8 cellular contexts compared by ENCODE assay signal in genomic region chr19:58575183-58576041, GRCh38. TPM values are rescaled to one million over a fixed set of nuclear protein-coding genes. Genes with fewer than 3 reads are reported as not detected.
DNase-seq lines count a peak whose midpoint lies in the region; ATAC-seq, FAIRE-seq and TF ChIP-seq lines count a peak whose summit lies in the region.

No MANE protein-coding gene starts in this region.

- peak overlapping the region; percentile 85 for H4K91ac ChIP-seq in H1 (replicated peaks; ENCODE audit: insufficient read length, low read length)

- H2AFZ ChIP-seq in H1 (ENCODE audit: low read length) = peak overlapping the region; percentile 72; the same call in 1 of the 2 replicates

- no peak overlapping the region for H2BK20ac ChIP-seq in H1 (ENCODE audit: low read length)

- no peak overlapping the region for H3K4ac ChIP-seq in H1 (replicated peaks; ENCODE audit: insufficient read length, low read depth, low read length)

- 1% methylated on average over 57 of the region's 66 CpGs; no CpG with 5 or more reads in 1 of the 2 experiments for WGBS in H1 (ENCODE audit: extremely low coverage in 1 of 2, insufficient coverage in 1 of 2, insufficient read length in 1 of 2, insufficient replicate concordance in 2 of 2, low coverage in 1 of 2, low lambda C conversion rate in 2 of 2, missing lambda C conversion rate in 1 of 2), 2 experiments

- no peak for FAIRE-seq in H1 (lab: Jason Lieb, UNC)

- POLR2A ChIA-PET in H1 (lab: Charles Lee; ENCODE audit: partially characterized antibody) = interaction anchor here (0.6 to 8.4 kb wide), 11 partner anchors 10 to 92 kb away, joined by 3 to 82 read pairs (median 8); partner anchors contain the start of genes CHMP2A, TRIM28, UBE2M and ZBTB45

- peaks cover 0 to 11% (median 1%) of the 10 kb centered on the region in 4 experiments; a peak in 3 of 7 replicates for H3K4me1 ChIP-seq in H1 (replicated peaks in 1 of 4; ENCODE audit: control insufficient read depth in 3 of 4, insufficient read depth in 4 of 4, low read length in 3 of 4)

- no peak overlapping the region for H3K56ac ChIP-seq in H1 (replicated peaks; ENCODE audit: insufficient read length, low read depth, low read length)

- 0 out of 3 replicates have a peak, but pooled peaks of 1 of the 2 experiments have one; percentile 9 for TF ChIP-seq EP300 in H1 (IDR thresholded peaks at IDR 0.05; ENCODE audit: borderline replicate concordance in 1 of 2, low read depth in 2 of 2, low read length in 2 of 2)

- no peaks in the 10 kb centered on the region for H3K79me1 ChIP-seq in H1 (ENCODE audit: low read depth, low read length)

- peaks cover 0 to 6% of the 10 kb centered on the region in 2 experiments for H4K20me1 ChIP-seq in H1 (replicated peaks in 1 of 2; ENCODE audit: control insufficient read depth in 1 of 2, insufficient read depth in 2 of 2, low read length in 2 of 2)

- no peak overlapping the region for H3K14ac ChIP-seq in H1 (ENCODE audit: insufficient read length)

- TF ChIP-seq POLR2A in H1 (IDR thresholded peaks at IDR 0.05; ENCODE audit: control extremely low read depth in 1 of 2, low read depth in 2 of 2, low read length in 2 of 2) = peak in 1 of 2 experiments; percentile 73; a peak in 2 of 3 replicates

- peak overlapping the region; percentile 64 for H3K27ac ChIP-seq in H1 (ENCODE audit: low read depth, low read length)

- peaks cover 58% of the 10 kb centered on the region for H3K4me1 Mint-ChIP-seq in stimulated activated memory B cell treated with anti-CD40 and anti-IgM and Interleukin-4, amounts not matched to agents 10 μg/mL and 1 μg/mL and 100 μg/mL, for 72 hours

- peak overlapping the region; percentile 71 to 94 (median 78) for H3K4me3 ChIP-seq in H1 (ENCODE audit: extremely low read depth in 1 of 4, insufficient read depth in 2 of 4, low read depth in 3 of 4, low read length in 4 of 4)

- peak overlapping the region; percentile 77 for H4K5ac ChIP-seq in H1 (ENCODE audit: insufficient read length, low read depth, low read length)

- H2AK5ac ChIP-seq in H1 (ENCODE audit: low read depth, low read length) = 0 out of 2 replicates have a peak overlapping the region, but pooled peaks have one; percentile 84

- peak in 1 of 3 experiments; percentile 1; a peak in 1 of 4 replicates for TF ChIP-seq CTCF in H1 (IDR thresholded peaks at IDR 0.05; ENCODE audit: control extremely low read depth in 1 of 3, insufficient read depth in 1 of 3, low read depth in 1 of 3, low read length in 3 of 3)

- peak overlapping the region; percentile 96 for H3K27ac Mint-ChIP-seq in stimulated activated memory B cell treated with anti-CD40 and anti-IgM and Interleukin-4, amounts not matched to agents 10 μg/mL and 1 μg/mL and 100 μg/mL, for 72 hours

- peak; percentile 43 for ATAC-seq in GM19397 (IDR thresholded peaks at IDR 0.05; ENCODE audit: unreplicated experiment)
- ATAC-seq in HG03565 (IDR thresholded peaks at IDR 0.05; ENCODE audit: unreplicated experiment) = peak; percentile 29
- ATAC-seq in stimulated activated memory B cell treated with anti-CD40 and anti-IgM and Interleukin-4, amounts not matched to agents 10 μg/mL and 1 μg/mL and 100 μg/mL, for 72 hours = peak; percentile 72

- no peak overlapping the region for H3K23ac ChIP-seq in H1 (ENCODE audit: insufficient read length)

- no peak overlapping the region for H2BK15ac ChIP-seq in H1 (ENCODE audit: low read length)

- H3K36me3 ChIP-seq in H1 (ENCODE audit: control insufficient read depth in 2 of 4, insufficient read depth in 4 of 4, low read length in 3 of 4) = peaks cover 0 to 6% (median 4%) of the 10 kb centered on the region in 4 experiments; a peak in 2 of 8 replicates

- peaks cover 23% of the 10 kb centered on the region for H3K36me3 Mint-ChIP-seq in stimulated activated memory B cell treated with anti-CD40 and anti-IgM and Interleukin-4, amounts not matched to agents 10 μg/mL and 1 μg/mL and 100 μg/mL, for 72 hours

- TF ChIP-seq RAD21 in H1 (IDR thresholded peaks at IDR 0.05 in 1 of 2, conservative IDR thresholded peaks at IDR 0.05 in 1 of 2; ENCODE audit: low read depth in 2 of 2, low read length in 2 of 2) = no peak

- CTCF ChIA-PET in H1 (lab: Charles Lee; ENCODE audit: partially characterized antibody) = interaction anchor here (0.6 to 3.1 kb wide), 5 partner anchors 10 to 58 kb away, joined by 3 to 18 read pairs (median 7); partner anchors contain the start of gene ZBTB45

- peaks cover 17% of the 10 kb centered on the region for H3K23me2 ChIP-seq in H1 (ENCODE audit: low read depth, low read length)

- peak overlapping the region; percentile 85 for H4K8ac ChIP-seq in H1 (ENCODE audit: extremely low read depth, insufficient read depth, low read length)

- no peak overlapping the region for H2BK120ac ChIP-seq in H1 (replicated peaks; ENCODE audit: low read depth, low read length)

- no peaks in the 10 kb centered on the region for H3K9me3 ChIP-seq in H1 (ENCODE audit: insufficient read depth in 2 of 2, low read depth in 1 of 2, low read length in 1 of 2)

- DNase-seq in Ammon's horn (ENCODE audit: low spot score) = peak; percentile 96
- peak; percentile 85 to 89 for DNase-seq in activated CD4-positive, alpha-beta T cell treated with anti-CD3 and anti-CD28 coated beads, Interleukin-2, amount 50 U/mL, for 48 hours
- DNase-seq in H1 (ENCODE audit: low read depth in 1 of 2, low spot score in 2 of 2) = peak in 1 of 2 experiments; percentile 87
- peak; percentile 85 for DNase-seq in middle frontal gyrus (ENCODE audit: extremely low spot score, low spot score)
- DNase-seq in HUDEP-2 (lab: John Stamatoyannopoulos, UW; ENCODE audit: unreplicated experiment in 76 of 76) = no peak

- peaks cover 3% of the 10 kb centered on the region for H3K9me3 Mint-ChIP-seq in stimulated activated memory B cell treated with anti-CD40 and anti-IgM and Interleukin-4, amounts not matched to agents 10 μg/mL and 1 μg/mL and 100 μg/mL, for 72 hours

- peaks cover 0 to 3% of the 10 kb centered on the region in 2 experiments; a peak in 1 of 4 replicates for H3K79me2 ChIP-seq in H1 (ENCODE audit: control insufficient read depth in 1 of 2, insufficient read depth in 2 of 2, low read length in 2 of 2)

- no peaks in the 10 kb centered on the region for H3K27me3 Mint-ChIP-seq in stimulated activated memory B cell treated with anti-CD40 and anti-IgM and Interleukin-4, amounts not matched to agents 10 μg/mL and 1 μg/mL and 100 μg/mL, for 72 hours

- H3K18ac ChIP-seq in H1 (ENCODE audit: extremely low read depth, low read length) = peak overlapping the region; percentile 81

- H2BK12ac ChIP-seq in H1 (ENCODE audit: low read depth, low read length) = no peak overlapping the region; the same call in none of the 2 replicates

- H3K4me2 ChIP-seq in H1 (ENCODE audit: insufficient read depth in 1 of 2, low read depth in 2 of 2, low read length in 2 of 2) = peak overlapping the region; percentile 80 to 98

- peak overlapping the region; percentile 36 to 71 (median 70) for H3K9ac ChIP-seq in H1 (replicated peaks in 1 of 4; ENCODE audit: extremely low read depth in 1 of 4, low read depth in 3 of 4, low read length in 3 of 4)

- no peaks in the 10 kb centered on the region for H3K27me3 ChIP-seq in H1 (replicated peaks in 1 of 4; ENCODE audit: control insufficient read depth in 3 of 4, extremely low read depth in 1 of 4, insufficient read depth in 3 of 4, low read length in 3 of 4)

- H3K4me3 Mint-ChIP-seq in stimulated activated memory B cell treated with anti-CD40 and anti-IgM and Interleukin-4, amounts not matched to agents 10 μg/mL and 1 μg/mL and 100 μg/mL, for 72 hours = peak overlapping the region; percentile 91

- H2BK5ac ChIP-seq in H1 (ENCODE audit: low read depth, low read length) = peak overlapping the region; percentile 83; the same call in 1 of the 2 replicates

RNA-seq across cellular contexts. Expression of gene MZF1, which starts 2.3 kb away (rescaled TPM):
- 15.2 and 15.5 TPM in 2 replicates for total RNA-seq in H1 (2021; fragmentation: NEBNext Ultra II Directional; extraction: Animal tissue kit (Norgen Biotek cat#: 25700))
- 25.0 and 38.0 TPM in 2 replicates for polyA plus RNA-seq in H1 (2011; rRNA removed)
- 32.4 TPM for polyA plus RNA-seq in H1 (2011; cell fraction: cytosol; rRNA removed)
- polyA plus RNA-seq in H1 (2011; cell fraction: nucleus; rRNA removed) = 116 TPM
- polyA plus RNA-seq in H1 (2012, experiment 1 of 2) = 14.1 to 20.3 TPM (median 17.2 TPM) in 4 replicates
- polyA plus RNA-seq in H1 (2012, experiment 2 of 2) = 11.9 TPM
- 12.7 TPM for polyA plus RNA-seq in H1 (2013, experiment 1 of 2)
- polyA plus RNA-seq in H1 (2013, experiment 2 of 2) = 9.5 TPM
- 10.4 and 16.7 TPM in 2 replicates for polyA minus RNA-seq in H1 (2011; rRNA and poly(A)+ RNA removed)
- 14.9 TPM for polyA minus RNA-seq in H1 (2011; cell fraction: cytosol; rRNA and poly(A)+ RNA removed)
- 23.9 TPM for polyA minus RNA-seq in H1 (2011; cell fraction: nucleus; rRNA and poly(A)+ RNA removed)

RNA-seq across cellular contexts. Expression of gene UBE2M, which starts 17.0 kb away (rescaled TPM):
- total RNA-seq in H1 (2021; fragmentation: NEBNext Ultra II Directional; extraction: Animal tissue kit (Norgen Biotek cat#: 25700)) = 114 and 119 TPM in 2 replicates
- polyA plus RNA-seq in H1 (2011; rRNA removed) = 91.8 and 93.8 TPM in 2 replicates
- polyA plus RNA-seq in H1 (2011; cell fraction: cytosol; rRNA removed) = 82.4 TPM
- polyA plus RNA-seq in H1 (2011; cell fraction: nucleus; rRNA removed) = 91.5 TPM
- 95.9 to 118 TPM (median 107 TPM) in 4 replicates for polyA plus RNA-seq in H1 (2012, experiment 1 of 2)
- 85.0 TPM for polyA plus RNA-seq in H1 (2012, experiment 2 of 2)
- 86.6 TPM for polyA plus RNA-seq in H1 (2013, experiment 1 of 2)
- 85.7 TPM for polyA plus RNA-seq in H1 (2013, experiment 2 of 2)
- polyA minus RNA-seq in H1 (2011; rRNA and poly(A)+ RNA removed) = 67.7 and 82.2 TPM in 2 replicates
- polyA minus RNA-seq in H1 (2011; cell fraction: cytosol; rRNA and poly(A)+ RNA removed) = 50.6 TPM
- 69.7 TPM for polyA minus RNA-seq in H1 (2011; cell fraction: nucleus; rRNA and poly(A)+ RNA removed)

RNA-seq across cellular contexts. Expression of gene CHMP2A, which starts 20.5 kb away (rescaled TPM):
- total RNA-seq in H1 (2021; fragmentation: NEBNext Ultra II Directional; extraction: Animal tissue kit (Norgen Biotek cat#: 25700)) = 70.0 and 75.8 TPM in 2 replicates
- 115 and 132 TPM in 2 replicates for polyA plus RNA-seq in H1 (2011; rRNA removed)
- polyA plus RNA-seq in H1 (2011; cell fraction: cytosol; rRNA removed) = 180 TPM
- 98.9 TPM for polyA plus RNA-seq in H1 (2011; cell fraction: nucleus; rRNA removed)
- 105 to 150 TPM (median 138 TPM) in 4 replicates for polyA plus RNA-seq in H1 (2012, experiment 1 of 2)
- polyA plus RNA-seq in H1 (2012, experiment 2 of 2) = 99.5 TPM
- 83.2 TPM for polyA plus RNA-seq in H1 (2013, experiment 1 of 2)
- polyA plus RNA-seq in H1 (2013, experiment 2 of 2) = 87.1 TPM
- 83.8 and 85.2 TPM in 2 replicates for polyA minus RNA-seq in H1 (2011; rRNA and poly(A)+ RNA removed)
- polyA minus RNA-seq in H1 (2011; cell fraction: cytosol; rRNA and poly(A)+ RNA removed) = 70.9 TPM
- polyA minus RNA-seq in H1 (2011; cell fraction: nucleus; rRNA and poly(A)+ RNA removed) = 34.6 TPM

RNA-seq across cellular contexts. Expression of gene TRIM28, which starts 31.5 kb away (rescaled TPM):
- total RNA-seq in H1 (2021; fragmentation: NEBNext Ultra II Directional; extraction: Animal tissue kit (Norgen Biotek cat#: 25700)) = 1,398 and 1,433 TPM in 2 replicates
- polyA plus RNA-seq in H1 (2011; rRNA removed) = 1,442 and 2,243 TPM in 2 replicates
- 1,009 TPM for polyA plus RNA-seq in H1 (2011; cell fraction: cytosol; rRNA removed)
- polyA plus RNA-seq in H1 (2011; cell fraction: nucleus; rRNA removed) = 3,768 TPM
- polyA plus RNA-seq in H1 (2012, experiment 1 of 2) = 1,824 to 2,237 TPM (median 2,041 TPM) in 4 replicates
- 2,033 TPM for polyA plus RNA-seq in H1 (2012, experiment 2 of 2)
- 913 TPM for polyA plus RNA-seq in H1 (2013, experiment 1 of 2)
- polyA plus RNA-seq in H1 (2013, experiment 2 of 2) = 805 TPM
- polyA minus RNA-seq in H1 (2011; rRNA and poly(A)+ RNA removed) = 3,393 and 4,202 TPM in 2 replicates
- 1,842 TPM for polyA minus RNA-seq in H1 (2011; cell fraction: cytosol; rRNA and poly(A)+ RNA removed)
- 1,128 TPM for polyA minus RNA-seq in H1 (2011; cell fraction: nucleus; rRNA and poly(A)+ RNA removed)

RNA-seq across cellular contexts. Expression of gene ZBTB45, which starts 55.8 kb away (rescaled TPM):
- total RNA-seq in H1 (2021; fragmentation: NEBNext Ultra II Directional; extraction: Animal tissue kit (Norgen Biotek cat#: 25700)) = 16.9 and 17.3 TPM in 2 replicates
- polyA plus RNA-seq in H1 (2011; rRNA removed) = 17.2 and 31.4 TPM in 2 replicates
- polyA plus RNA-seq in H1 (2011; cell fraction: cytosol; rRNA removed) = 10.8 TPM
- polyA plus RNA-seq in H1 (2011; cell fraction: nucleus; rRNA removed) = 18.7 TPM
- polyA plus RNA-seq in H1 (2012, experiment 1 of 2) = 8.9 to 18.6 TPM (median 17.5 TPM) in 4 replicates
- polyA plus RNA-seq in H1 (2012, experiment 2 of 2) = 13.2 TPM
- 12.5 TPM for polyA plus RNA-seq in H1 (2013, experiment 1 of 2)
- polyA plus RNA-seq in H1 (2013, experiment 2 of 2) = 13.1 TPM
- polyA minus RNA-seq in H1 (2011; rRNA and poly(A)+ RNA removed) = 5.0 and 5.1 TPM in 2 replicates
- polyA minus RNA-seq in H1 (2011; cell fraction: cytosol; rRNA and poly(A)+ RNA removed) = 10.1 TPM
- polyA minus RNA-seq in H1 (2011; cell fraction: nucleus; rRNA and poly(A)+ RNA removed) = 18.1 TPM

Comparison
In these comparisons a context has a peak if more than half of its experiments do, and no peak if none do; other contexts are left out.
1. DNase-seq: peak in Ammon's horn (single experiment), activated CD4-positive, alpha-beta T cell treated with anti-CD3 and anti-CD28 coated beads, Interleukin-2, amount 50 U/mL, for 48 hours (2 of 2) and middle frontal gyrus (single experiment); none in HUDEP-2 (0 of 76).
2. Peak in every context shown above with its lines, with median percentiles within 50 percentile points of each other: ATAC-seq.